Comparison of ENCODE assay signal across 21 cellular contexts in genomic region chrX:997631-998137, GRCh38.
DNase-seq lines count a peak whose midpoint lies in the region; ATAC-seq and TF ChIP-seq lines count a peak whose summit lies in the region.
"Had no signal": no experiment of that assay in that cellular context is flagged by ENCODE, and none has a peak within 500 bp of the region (broad histone marks: within the 10 kb centered on the region; RNA-seq: fewer than 3 reads in every experiment).

No MANE protein-coding gene starts in this region.

- H2AFZ ChIP-seq in Loucy (ENCODE audit: low read length): no peak overlapping the region; the same call in 1 of the 2 replicates
- no peak overlapping the region for H2AFZ ChIP-seq in smooth muscle cell (ENCODE audit: low read depth)

- H3K4me3 ChIP-seq in Loucy (ENCODE audit: low read length, poor library complexity, severe bottlenecking) (no peak overlapping the region), endodermal cell (ENCODE audit: low read length) (peak overlapping the region; percentile 3), smooth muscle cell (no peak overlapping the region)
- H3K4me3 ChIP-seq: upper lobe of left lung had no signal

- H3K36me3 ChIP-seq in Loucy (ENCODE audit: insufficient read depth, low read length) (no peaks in the 10 kb centered on the region), endodermal cell (ENCODE audit: control insufficient read depth, insufficient read depth, low read length) (no peaks in the 10 kb centered on the region), smooth muscle cell (ENCODE audit: low read depth) (no peaks in the 10 kb centered on the region)
- H3K36me3 ChIP-seq: neutrophil, upper lobe of left lung, WERI-Rb-1 had no signal

- H3K9me2 ChIP-seq in Loucy (replicated peaks; ENCODE audit: low read depth, low read length): no peaks in the 10 kb centered on the region

- H4K20me1 ChIP-seq in Loucy (ENCODE audit: insufficient read depth, low read length, poor library complexity, severe bottlenecking) (no peaks in the 10 kb centered on the region), smooth muscle cell (ENCODE audit: low read depth) (no peaks in the 10 kb centered on the region)

- peaks cover 11% of the 10 kb centered on the region for H3K9me3 Mint-ChIP-seq in endodermal cell

- H3F3A ChIP-seq in Loucy (ENCODE audit: low read depth): no peaks in the 10 kb centered on the region
- no peaks in the 10 kb centered on the region for H3F3A ChIP-seq in smooth muscle cell (ENCODE audit: low read depth)

- H3K27me3 ChIP-seq in Loucy (ENCODE audit: insufficient read depth, low read length, poor library complexity, severe bottlenecking) (no peaks in the 10 kb centered on the region), endodermal cell (ENCODE audit: control insufficient read depth, insufficient read depth, low read length, poor library complexity, severe bottlenecking) (no peaks in the 10 kb centered on the region), smooth muscle cell (ENCODE audit: low read depth) (no peaks in the 10 kb centered on the region)
- H3K27me3 ChIP-seq: neutrophil, upper lobe of left lung had no signal

- no peak overlapping the region for H3K4me3 Mint-ChIP-seq in endodermal cell
- H3K4me3 Mint-ChIP-seq: activated naive CD4-positive, alpha-beta T cell treated with anti-CD3 and anti-CD28 coated beads, Interleukin-2, amount 10 ng/mL, durations not matched to agents 7 days and 5 days; mesothelial cell of epicardium; stimulated activated naive CD8-positive, alpha-beta T cell treated with anti-CD3 and anti-CD28 coated beads, Interleukin-15, amount 100 ng/mL, for 72 hours; T-helper 1 cell treated with Interleukin-12 subunit alpha and Interleukin-12 subunit beta and Interleukin-4 antibody, amounts not matched to agents 30 μg/mL and 1 μg/mL, for 36 hours had no signal

- H3K36me3 Mint-ChIP-seq in endodermal cell (ENCODE audit: low read depth): peaks cover 10% of the 10 kb centered on the region
- H3K36me3 Mint-ChIP-seq: activated naive CD4-positive, alpha-beta T cell treated with anti-CD3 and anti-CD28 coated beads, Interleukin-2, amount 10 ng/mL, durations not matched to agents 7 days and 5 days; mesothelial cell of epicardium had no signal

- no peaks in the 10 kb centered on the region for H3K27me3 Mint-ChIP-seq in endodermal cell (ENCODE audit: insufficient read depth)
- H3K27me3 Mint-ChIP-seq: activated naive CD4-positive, alpha-beta T cell treated with anti-CD3 and anti-CD28 coated beads, Interleukin-2, amount 10 ng/mL, durations not matched to agents 7 days and 5 days; stimulated activated naive CD8-positive, alpha-beta T cell treated with anti-CD3 and anti-CD28 coated beads, Interleukin-15, amount 100 ng/mL, for 72 hours had no signal

- H3K4me1 ChIP-seq in Loucy (ENCODE audit: insufficient read depth, low read length, poor library complexity, severe bottlenecking) (peaks cover 4% of the 10 kb centered on the region), endodermal cell (ENCODE audit: control insufficient read depth, insufficient read depth, low read length) (no peaks in the 10 kb centered on the region), smooth muscle cell (ENCODE audit: low read depth) (peaks cover 6% of the 10 kb centered on the region)
- H3K4me1 ChIP-seq: upper lobe of left lung had no signal

- H3K27ac ChIP-seq in endodermal cell (ENCODE audit: low read depth, low read length) (peak overlapping the region; percentile 96), smooth muscle cell (ENCODE audit: low read depth) (no peak overlapping the region)
- H3K27ac ChIP-seq: neutrophil, upper lobe of left lung, WERI-Rb-1 had no signal

- H3K27ac Mint-ChIP-seq in endodermal cell: no peak overlapping the region
- H3K27ac Mint-ChIP-seq: activated naive CD4-positive, alpha-beta T cell treated with anti-CD3 and anti-CD28 coated beads, Interleukin-2, amount 10 ng/mL, durations not matched to agents 7 days and 5 days; mesothelial cell of epicardium; stimulated activated naive CD8-positive, alpha-beta T cell treated with anti-CD3 and anti-CD28 coated beads, Interleukin-15, amount 100 ng/mL, for 72 hours; T-helper 1 cell treated with Interleukin-12 subunit alpha and Interleukin-12 subunit beta and Interleukin-4 antibody, amounts not matched to agents 30 μg/mL and 1 μg/mL, for 36 hours had no signal

- H3K9me3 ChIP-seq in Loucy (ENCODE audit: insufficient read depth, low read depth, low read length): no peaks in the 10 kb centered on the region
- no peaks in the 10 kb centered on the region for H3K9me3 ChIP-seq in endodermal cell (ENCODE audit: control insufficient read depth, low read length)
- no peaks in the 10 kb centered on the region for H3K9me3 ChIP-seq in smooth muscle cell (replicated peaks; ENCODE audit: low read depth)
- H3K9me3 ChIP-seq: neutrophil had no signal

- 0 out of 2 replicates have a peak, but pooled peaks have one; percentile 5 for TF ChIP-seq CTCF in GM12874 (IDR thresholded peaks at IDR 0.05; ENCODE audit: insufficient read depth, low read depth, low read length)
- TF ChIP-seq CTCF in Loucy (conservative IDR thresholded peaks at IDR 0.05; ENCODE audit: low read length): no peak
- TF ChIP-seq CTCF in endodermal cell (conservative IDR thresholded peaks at IDR 0.05): peak; percentile 64
- no peak for TF ChIP-seq CTCF in smooth muscle cell (IDR thresholded peaks at IDR 0.05; ENCODE audit: borderline replicate concordance, insufficient read depth, poor library complexity, severe bottlenecking)

- no peak overlapping the region for H3K9ac ChIP-seq in Loucy (ENCODE audit: low read depth, low read length, poor library complexity, severe bottlenecking)
- no peak overlapping the region for H3K9ac ChIP-seq in endodermal cell (ENCODE audit: extremely low read depth, low read length, poor library complexity, severe bottlenecking)
- no peak overlapping the region for H3K9ac ChIP-seq in smooth muscle cell (ENCODE audit: low read depth)

- H3K79me2 ChIP-seq in Loucy (ENCODE audit: insufficient read depth, low read length): no peaks in the 10 kb centered on the region
- H3K79me2 ChIP-seq in smooth muscle cell (ENCODE audit: low read depth): no peaks in the 10 kb centered on the region

- H3K4me1 Mint-ChIP-seq in endodermal cell: no peaks in the 10 kb centered on the region
- H3K4me1 Mint-ChIP-seq: activated naive CD4-positive, alpha-beta T cell treated with anti-CD3 and anti-CD28 coated beads, Interleukin-2, amount 10 ng/mL, durations not matched to agents 7 days and 5 days; mesothelial cell of epicardium; stimulated activated naive CD8-positive, alpha-beta T cell treated with anti-CD3 and anti-CD28 coated beads, Interleukin-15, amount 100 ng/mL, for 72 hours had no signal

- 5 to 8% methylated on average over 6 to 10 of the region's 10 CpGs for WGBS in endodermal cell (ENCODE audit: insufficient coverage in 1 of 2, insufficient read length in 1 of 2), 2 experiments
- WGBS in smooth muscle cell (ENCODE audit: low lambda C conversion rate): 14% methylated on average over 10 of the region's 10 CpGs

- H3K4me2 ChIP-seq in Loucy (ENCODE audit: low read depth, low read length, poor library complexity, severe bottlenecking): peak overlapping the region; percentile 12
- H3K4me2 ChIP-seq in smooth muscle cell: peak overlapping the region; percentile 36

- no peak for ATAC-seq in HG03108 (IDR thresholded peaks at IDR 0.05; ENCODE audit: unreplicated experiment)
- ATAC-seq: left cardiac atrium; stimulated activated naive CD8-positive, alpha-beta T cell treated with anti-CD3 and anti-CD28 coated beads, Interleukin-15, amount 100 ng/mL, for 72 hours had no signal

- DNase-seq in endodermal cell: peak; percentile 89
- DNase-seq in smooth muscle cell (lab: John Stamatoyannopoulos, UW; ENCODE audit: unreplicated experiment): no peak
- DNase-seq in NCI-H2029 (lab: John Stamatoyannopoulos, UW): no peak
- no peak for DNase-seq in midbrain (lab: John Stamatoyannopoulos, UW)
- DNase-seq: activated CD4-positive, alpha-beta T cell treated with anti-CD3 and anti-CD28 coated beads, Interleukin-2, amount 50 U/mL, for 48 hours; activated naive CD4-positive, alpha-beta T cell treated with anti-CD3 and anti-CD28 coated beads, Interleukin-2, amount 10 ng/mL, durations not matched to agents 7 days and 5 days; activated T-cell treated with anti-CD3 and anti-CD28 coated beads, Interleukin-2, amount 50 U/mL, for 1 hour; aorta; left cardiac atrium; NCI-H1048; NCI-H510A treated with DMSO at 0.1 percent for 48 hours; SIG-M5; stimulated activated naive CD8-positive, alpha-beta T cell treated with anti-CD3 and anti-CD28 coated beads, Interleukin-15, amount 100 ng/mL, for 72 hours; upper lobe of left lung; WERI-Rb-1 had no signal

Comparison
In these comparisons a context has a peak if more than half of its experiments do, and no peak if none do; other contexts are left out.
1. CTCF ChIP-seq: peak in GM12874 (single experiment) and endodermal cell (single experiment); none in Loucy (single experiment) and smooth muscle cell (single experiment).